1 cellular context compared by ENCODE assay signal in genomic region chr7:108226723-108227359, GRCh38.
TF ChIP-seq lines count a peak whose summit lies in the region.

No MANE protein-coding gene starts in this region.

TF ChIP-seq in K562, 482 proteins besides CTCF, POLR2A, EP300 and RAD21 (continued from another document and continues in another):
- TF ChIP-seq HMG20A (CRISPR knock-in tag; conservative IDR thresholded peaks at IDR 0.05) (no peak), CBX1 (IDR thresholded peaks at IDR 0.05; ENCODE audit: low read depth) (no peak), RBM14 (IDR thresholded peaks at IDR 0.05; ENCODE audit: borderline replicate concordance, insufficient read depth, low read depth, low read length) (no peak), BACH1 (tag; IDR thresholded peaks at IDR 0.05) (no peak), HDAC1 (IDR thresholded peaks at IDR 0.05) (no peak), SMARCA4 (IDR thresholded peaks at IDR 0.05) (peak; percentile 9; the same call in 1 of the 2 replicates), ZEB2 (IDR thresholded peaks at IDR 0.05) (no peak), PRPF4 (IDR thresholded peaks at IDR 0.05; ENCODE audit: insufficient read depth, low read depth, low read length, poor library complexity, severe bottlenecking) (no peak), TRIM24 (IDR thresholded peaks at IDR 0.05) (peak in 1 of 2 experiments; percentile 13; a peak in 2 of 4 replicates), TRIM28 (IDR thresholded peaks at IDR 0.05) (no peak), HMBOX1 (IDR thresholded peaks at IDR 0.05) (no peak), MLLT1 (IDR thresholded peaks at IDR 0.05) (no peak), CBFA2T3 (IDR thresholded peaks at IDR 0.05) (peak; percentile 21; the same call in 1 of the 2 replicates), MTA1 (IDR thresholded peaks at IDR 0.05; ENCODE audit: borderline replicate concordance) (no peak), HINFP (tag; conservative IDR thresholded peaks at IDR 0.05; ENCODE audit: low read depth) (no peak), ESRRA (IDR thresholded peaks at IDR 0.05; ENCODE audit: borderline replicate concordance, low read depth) (no peak), CREB3L1 (IDR thresholded peaks at IDR 0.05; ENCODE audit: borderline replicate concordance, low read depth) (no peak), MITF (IDR thresholded peaks at IDR 0.05) (no peak), USF1 (CRISPR knock-in tag; IDR thresholded peaks at IDR 0.05) (no peak), KAT7 (CRISPR knock-in tag; IDR thresholded peaks at IDR 0.05; ENCODE audit: borderline replicate concordance) (no peak), ZNF507 (tag; conservative IDR thresholded peaks at IDR 0.05) (no peak), ZZZ3 (IDR thresholded peaks at IDR 0.05) (no peak), CEBPZ (IDR thresholded peaks at IDR 0.05; ENCODE audit: borderline replicate concordance, low read depth, low read length) (no peak), SAFB2 (IDR thresholded peaks at IDR 0.05; ENCODE audit: borderline replicate concordance, low read depth, low read length, severe bottlenecking) (no peak), HDAC8 (tag; IDR thresholded peaks at IDR 0.05) (0 out of 2 replicates have a peak, but pooled peaks have one; percentile 26), PBX2 (CRISPR knock-in tag; IDR thresholded peaks at IDR 0.05; ENCODE audit: low read depth) (no peak), PBX2 (tag; conservative IDR thresholded peaks at IDR 0.05; ENCODE audit: low read depth) (peak; percentile 87), TFE3 (CRISPR knock-in tag; IDR thresholded peaks at IDR 0.05) (no peak), ZNF592 (IDR thresholded peaks at IDR 0.05) (no peak), RBM34 (IDR thresholded peaks at IDR 0.05; ENCODE audit: borderline replicate concordance, insufficient read depth, low read length) (no peak), ZNF253 (CRISPR knock-in tag; conservative IDR thresholded peaks at IDR 0.05) (no peak), ZNF740 (CRISPR knock-in tag; IDR thresholded peaks at IDR 0.05) (no peak), ZNF740 (tag; IDR thresholded peaks at IDR 0.05) (no peak), CBX8 (IDR thresholded peaks at IDR 0.05; ENCODE audit: borderline replicate concordance, extremely low read depth, low read depth, low read length, poor library complexity, severe bottlenecking) (no peak), ZKSCAN1 (IDR thresholded peaks at IDR 0.05; ENCODE audit: low read depth, low read length) (no peak), SMAD3 (CRISPR knock-in tag; conservative IDR thresholded peaks at IDR 0.05) (no peak)
